In genomic region chr1:218693584-218693983, GRCh38 we compare ENCODE assay signal across 8 cellular contexts.
"Had no signal": no experiment of that assay in that cellular context is flagged by ENCODE, and none has a peak within 500 bp of the region (broad histone marks: within the 10 kb centered on the region; RNA-seq: fewer than 3 reads in every experiment).

No MANE protein-coding gene starts in this region.

- H3K36me3 ChIP-seq: HAP-1 had no signal

- H3K4me3 ChIP-seq: GM23248, HAP-1 had no signal

- H3K4me1 ChIP-seq: HAP-1 had no signal

- H3K27ac ChIP-seq: GM23248, HL-60 had no signal

- ATAC-seq: HCT116, HepG2 had no signal

- H3K9me3 ChIP-seq: HAP-1 had no signal

- DNase-seq: GM23248, GOT3, H7, KBM-7 had no signal

- H2AFZ ChIP-seq: GM23248 had no signal

- H3K9ac ChIP-seq: GM23248 had no signal
